15 cellular contexts compared by ENCODE assay signal in the genomic region with DNA sequence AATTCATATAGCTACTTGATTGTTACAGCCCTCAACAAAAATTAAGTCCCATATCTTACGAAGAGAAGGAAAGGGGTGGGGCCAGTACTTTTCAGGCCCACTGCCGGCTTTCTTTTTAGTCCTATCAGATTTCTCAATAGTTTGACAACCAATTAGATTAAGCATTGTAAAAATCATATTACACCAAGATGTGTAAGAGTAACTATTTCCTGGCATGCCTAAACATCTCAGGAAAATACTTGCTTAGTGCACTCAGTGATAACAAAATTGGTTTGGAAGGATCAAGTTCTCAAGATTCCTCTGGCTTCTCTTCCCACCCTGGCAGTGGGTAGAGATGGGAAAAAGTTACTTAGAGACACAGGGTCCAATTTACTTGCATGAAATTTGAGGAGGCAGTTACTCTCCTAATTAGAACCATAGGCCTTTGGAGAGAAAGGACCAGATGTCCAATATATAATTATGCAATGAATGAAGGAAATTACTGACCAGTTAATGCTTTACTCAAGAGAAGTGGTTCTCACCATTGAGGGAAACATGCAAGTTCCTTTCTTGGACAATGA. TPM values are rescaled to one million over a fixed set of nuclear protein-coding genes. Genes with fewer than 3 reads are reported as not detected.
DNase-seq lines count a peak whose midpoint lies in the region; TF ChIP-seq lines count a peak whose summit lies in the region.
"Had no signal": no experiment of that assay in that cellular context is flagged by ENCODE, and none has a peak within 500 bp of the region (broad histone marks: within the 10 kb centered on the region; RNA-seq: fewer than 3 reads in every experiment).

No MANE protein-coding gene starts in this region.

- no peak overlapping the region for H3K4me2 ChIP-seq in smooth muscle cell

- H2AFZ ChIP-seq in smooth muscle cell (ENCODE audit: low read depth), result no peak overlapping the region

- H3K9me3 ChIP-seq in esophagus (ENCODE audit: control insufficient read depth in 2 of 2, insufficient read depth in 1 of 2, low read depth in 1 of 2, low read length in 1 of 2), result no peaks in the 10 kb centered on the region
- H3K9me3 ChIP-seq in spleen, result no peaks in the 10 kb centered on the region
- H3K9me3 ChIP-seq in HAP-1, result no peaks in the 10 kb centered on the region
- no peaks in the 10 kb centered on the region for H3K9me3 ChIP-seq in smooth muscle cell (replicated peaks; ENCODE audit: low read depth)
- H3K9me3 ChIP-seq: upper lobe of right lung had no signal

- H3F3A ChIP-seq in smooth muscle cell (ENCODE audit: low read depth), result peaks cover 13% of the 10 kb centered on the region

- in situ Hi-C loops in HAP-1 (cut with MboI; ENCODE audit: low sequenced_read_pairs), result no loop called here

- H3K4me1 ChIP-seq in esophagus (ENCODE audit: control insufficient read depth in 2 of 2, insufficient read depth in 2 of 2, low read length in 1 of 2), result peaks cover 2 to 21% of the 10 kb centered on the region in 2 donors
- H3K4me1 ChIP-seq in spleen, result peaks cover 0 to 27% (median 18%) of the 10 kb centered on the region in 6 donors
- H3K4me1 ChIP-seq in HAP-1, result no peaks in the 10 kb centered on the region
- H3K4me1 ChIP-seq in smooth muscle cell (ENCODE audit: low read depth), result peaks cover 12% of the 10 kb centered on the region

- H3K79me2 ChIP-seq in smooth muscle cell (ENCODE audit: low read depth), result no peaks in the 10 kb centered on the region

- intact Hi-C loops in spleen (cut with DNase I; ENCODE audit: low total_unique reads), result no loop called here

- TF ChIP-seq CTCF in spleen (IDR thresholded peaks at IDR 0.05 in 8 of 11, conservative IDR thresholded peaks at IDR 0.05 in 3 of 11) (no peak), smooth muscle cell (IDR thresholded peaks at IDR 0.05; ENCODE audit: borderline replicate concordance, insufficient read depth, poor library complexity, severe bottlenecking) (no peak)

- WGBS in esophagus, 2 donors, result 53 to 71% methylated on average over 2 of the region's 2 CpGs
- 79 to 93% (median 87%) methylated on average over 2 of the region's 2 CpGs for WGBS in spleen, 5 donors
- WGBS in smooth muscle cell (ENCODE audit: low lambda C conversion rate), result 83% methylated on average over 2 of the region's 2 CpGs

- H3K27me3 ChIP-seq in esophagus (ENCODE audit: control insufficient read depth in 1 of 2, insufficient read depth in 2 of 2, low read length in 2 of 2) (no peaks in the 10 kb centered on the region), spleen (replicated peaks in 1 of 7) (no peaks in the 10 kb centered on the region), HAP-1 (ENCODE audit: low read depth) (no peaks in the 10 kb centered on the region), smooth muscle cell (ENCODE audit: low read depth) (peaks cover 13% of the 10 kb centered on the region)
- H3K27me3 ChIP-seq: upper lobe of right lung had no signal

- H3K9ac ChIP-seq in smooth muscle cell (ENCODE audit: low read depth), result no peak overlapping the region

- DNase-seq in NCI-H82 (lab: John Stamatoyannopoulos, UW), result peak; percentile 52
- DNase-seq in NCI-H82 treated with DMSO at 0.1 percent for 48 hours (lab: John Stamatoyannopoulos, UW; ENCODE audit: unreplicated experiment), result no peak
- DNase-seq in NCI-H524 (lab: John Stamatoyannopoulos, UW), result peak; percentile 45 to 81
- DNase-seq in spleen, result no peak
- DNase-seq in OCI-M1 (lab: John Stamatoyannopoulos, UW), result no peak
- DNase-seq in HAP-1 (ENCODE audit: low spot score in 2 of 2), result no peak
- DNase-seq in smooth muscle cell (lab: John Stamatoyannopoulos, UW; ENCODE audit: unreplicated experiment), result no peak
- DNase-seq: Calu3; effector CD4-positive, alpha-beta T cell; GOT3; NCI-H526; nucleus accumbens; T-helper 17 cell; upper lobe of right lung had no signal

- no peak for TF ChIP-seq POLR2A in spleen (IDR thresholded peaks at IDR 0.05)

- no peak overlapping the region for H3K4me3 ChIP-seq in esophagus (ENCODE audit: low read depth in 1 of 2, low read length in 2 of 2)
- H3K4me3 ChIP-seq in spleen, result peak overlapping the region in 1 of 8 donors; percentile 51
- H3K4me3 ChIP-seq in HAP-1, result no peak overlapping the region
- no peak overlapping the region for H3K4me3 ChIP-seq in smooth muscle cell
- H3K4me3 ChIP-seq: upper lobe of right lung had no signal

- H3K27ac ChIP-seq in esophagus (ENCODE audit: low read depth in 2 of 2, low read length in 1 of 2) (peak overlapping the region; percentile 87 to 98), spleen (peak overlapping the region in 5 of 8 donors; percentile 58 to 86 (median 84)), smooth muscle cell (ENCODE audit: low read depth) (no peak overlapping the region)

- H3K36me3 ChIP-seq in esophagus (ENCODE audit: control insufficient read depth in 2 of 2, insufficient read depth in 2 of 2, low read length in 1 of 2) (peaks cover 0 to 3% of the 10 kb centered on the region in 2 donors), spleen (peaks cover 0 to 27% (median 0%) of the 10 kb centered on the region in 6 donors), HAP-1 (replicated peaks) (peaks cover 5% of the 10 kb centered on the region), smooth muscle cell (ENCODE audit: low read depth) (no peaks in the 10 kb centered on the region)

- H4K20me1 ChIP-seq in smooth muscle cell (ENCODE audit: low read depth), result peaks cover 34% of the 10 kb centered on the region

RNA-seq across cellular contexts. Expression of gene STPG1, which starts 30.1 kb away (rescaled TPM):
- polyA plus RNA-seq in esophagus (1 to 10 TPM; 4.8 to 8.8 TPM), spleen (1 to 10 TPM; 1.8 to 3.0 (median 2.3) TPM), smooth muscle cell (4.9 and 7.6 TPM in 2 replicates)
- total RNA-seq in spleen (1 to 10 TPM; 1.5 to 5.8 (median 5.1) TPM), smooth muscle cell (4.2 and 6.8 TPM in 2 replicates)

RNA-seq across cellular contexts. Expression of gene NIPAL3, which starts 32.1 kb away (rescaled TPM):
- polyA plus RNA-seq in esophagus (10 to 100 TPM; 10.3 to 11.3 TPM), spleen (1 to 10 TPM; 5.3 to 6.4 (median 5.7) TPM), smooth muscle cell (9.3 and 13.3 TPM in 2 replicates)
- total RNA-seq in spleen (10 to 100 TPM; 19.6 to 49.2 (median 25.4) TPM), smooth muscle cell (17.2 and 22.5 TPM in 2 replicates)

Comparison
In these comparisons a context has a peak if more than half of its experiments do, and no peak if none do; other contexts are left out.
1. DNase-seq: peak in NCI-H82 (single experiment) and NCI-H524 (2 of 2); none in NCI-H82 treated with DMSO at 0.1 percent for 48 hours (single experiment), spleen (single experiment), OCI-M1 (single experiment), HAP-1 (0 of 2) and smooth muscle cell (single experiment).